10 cellular contexts compared by ENCODE assay signal in genomic region chr5:131671409-131671808, GRCh38. TPM values are rescaled to one million over a fixed set of nuclear protein-coding genes. Genes with fewer than 3 reads are reported as not detected.
DNase-seq lines count a peak whose midpoint lies in the region; ATAC-seq and TF ChIP-seq lines count a peak whose summit lies in the region.
"Had no signal": no experiment of that assay in that cellular context is flagged by ENCODE, and none has a peak within 500 bp of the region (broad histone marks: within the 10 kb centered on the region; RNA-seq: fewer than 3 reads in every experiment).

No MANE protein-coding gene starts in this region.

- TF ChIP-seq CTCF in esophagus muscularis mucosa (IDR thresholded peaks at IDR 0.05) = no peak
- no peak for TF ChIP-seq CTCF in mucosa of descending colon (IDR thresholded peaks at IDR 0.05)

- no peaks in the 10 kb centered on the region for H3K9me3 Mint-ChIP-seq in stimulated activated effector memory CD8-positive, alpha-beta T cell treated with anti-CD3 and anti-CD28 coated beads, Interleukin-12 subunit alpha, Interleukin-12 subunit beta, amount 100 ng/mL, for 72 hours

- peaks cover 21% of the 10 kb centered on the region for H3K4me1 Mint-ChIP-seq in stimulated activated effector memory CD8-positive, alpha-beta T cell treated with anti-CD3 and anti-CD28 coated beads, Interleukin-12 subunit alpha, Interleukin-12 subunit beta, amount 100 ng/mL, for 72 hours

- intact Hi-C loops in esophagus muscularis mucosa (cut with DNase I) (loop anchor here (5.0 kb wide), 1 partner anchor 34 kb away; the partner anchor contains the start of gene RAPGEF6), mucosa of descending colon (cut with DNase I, micrococcal nuclease) (no loop called here)

- no peak overlapping the region for H3K4me3 ChIP-seq in esophagus muscularis mucosa
- no peak overlapping the region for H3K4me3 ChIP-seq in mucosa of descending colon

- H3K27ac ChIP-seq in esophagus muscularis mucosa (replicated peaks in 1 of 4) = peak overlapping the region; percentile 83 to 90 (median 86)

- ATAC-seq in GM18868 (IDR thresholded peaks at IDR 0.05; ENCODE audit: unreplicated experiment) (peak; percentile 67), HG03060 (IDR thresholded peaks at IDR 0.05; ENCODE audit: low read depth, unreplicated experiment) (peak; percentile 50), mucosa of descending colon (no peak), GM21515 (IDR thresholded peaks at IDR 0.05; ENCODE audit: unreplicated experiment) (no peak)
- peak; percentile 52 for ATAC-seq in stimulated activated effector memory CD8-positive, alpha-beta T cell treated with anti-CD3 and anti-CD28 coated beads, Interleukin-12 subunit alpha, Interleukin-12 subunit beta, amount 100 ng/mL, for 72 hours

- H3K27me3 ChIP-seq in esophagus muscularis mucosa = no peaks in the 10 kb centered on the region

- no peak for TF ChIP-seq EP300 in esophagus muscularis mucosa (IDR thresholded peaks at IDR 0.05)

- no peak overlapping the region for H3K27ac Mint-ChIP-seq in stimulated activated effector memory CD8-positive, alpha-beta T cell treated with anti-CD3 and anti-CD28 coated beads, Interleukin-12 subunit alpha, Interleukin-12 subunit beta, amount 100 ng/mL, for 72 hours

- no peak for DNase-seq in esophagus muscularis mucosa (ENCODE audit: extremely low spot score)
- no peak for DNase-seq in stimulated activated effector memory CD8-positive, alpha-beta T cell treated with anti-CD3 and anti-CD28 coated beads, Interleukin-12 subunit alpha, Interleukin-12 subunit beta, amount 100 ng/mL, for 72 hours (ENCODE audit: low spot score in 2 of 2)
- DNase-seq in NOMO-1 (lab: John Stamatoyannopoulos, UW; ENCODE audit: unreplicated experiment in 2 of 2) = no peak
- no peak for DNase-seq in mucosa of descending colon
- no peak for DNase-seq in NCI-H187 treated with DMSO at 0.1 percent for 48 hours (lab: John Stamatoyannopoulos, UW)
- DNase-seq: activated gamma-delta T cell treated with Interleukin-2 at 50 U/mL for 16 hours; stimulated activated CD4-positive, alpha-beta T cell treated with anti-CD3 and anti-CD28 coated beads, Interleukin-2, amount 100 ng/mL, for 24 hours had no signal

- H3K36me3 ChIP-seq in esophagus muscularis mucosa (peaks cover 0 to 27% (median 14%) of the 10 kb centered on the region in 4 donors), mucosa of descending colon (ENCODE audit: low read depth) (no peaks in the 10 kb centered on the region)

- H3K9me3 ChIP-seq in esophagus muscularis mucosa = no peaks in the 10 kb centered on the region
- H3K9me3 ChIP-seq in mucosa of descending colon = no peaks in the 10 kb centered on the region

- no peak overlapping the region for H3K4me3 Mint-ChIP-seq in stimulated activated effector memory CD8-positive, alpha-beta T cell treated with anti-CD3 and anti-CD28 coated beads, Interleukin-12 subunit alpha, Interleukin-12 subunit beta, amount 100 ng/mL, for 72 hours

- no peak for TF ChIP-seq POLR2A in esophagus muscularis mucosa (IDR thresholded peaks at IDR 0.05; ENCODE audit: low read depth)

- H3K36me3 Mint-ChIP-seq in stimulated activated effector memory CD8-positive, alpha-beta T cell treated with anti-CD3 and anti-CD28 coated beads, Interleukin-12 subunit alpha, Interleukin-12 subunit beta, amount 100 ng/mL, for 72 hours = peaks cover 73% of the 10 kb centered on the region

- peaks cover 49 to 72% (median 68%) of the 10 kb centered on the region in 4 donors for H3K4me1 ChIP-seq in esophagus muscularis mucosa
- H3K4me1 ChIP-seq in mucosa of descending colon (ENCODE audit: low read depth) = no peaks in the 10 kb centered on the region

RNA-seq across cellular contexts. Expression of gene RAPGEF6, which starts 36.4 kb away (rescaled TPM):
- 10 to 100 TPM; 17.2 to 23.3 (median 20.1) TPM for total RNA-seq in esophagus muscularis mucosa
- total RNA-seq in mucosa of descending colon = 10 to 100 TPM; 21.4 to 22.1 (median 21.5) TPM

Comparison
In these comparisons a context has a peak if more than half of its experiments do, and no peak if none do; other contexts are left out.
1. ATAC-seq: peak in GM18868 (single experiment), HG03060 (single experiment) and stimulated activated effector memory CD8-positive, alpha-beta T cell treated with anti-CD3 and anti-CD28 coated beads, Interleukin-12 subunit alpha, Interleukin-12 subunit beta, amount 100 ng/mL, for 72 hours (single experiment); none in mucosa of descending colon (single experiment) and GM21515 (single experiment).